ENCODE assay signal across 24 cellular contexts in the genomic region with DNA sequence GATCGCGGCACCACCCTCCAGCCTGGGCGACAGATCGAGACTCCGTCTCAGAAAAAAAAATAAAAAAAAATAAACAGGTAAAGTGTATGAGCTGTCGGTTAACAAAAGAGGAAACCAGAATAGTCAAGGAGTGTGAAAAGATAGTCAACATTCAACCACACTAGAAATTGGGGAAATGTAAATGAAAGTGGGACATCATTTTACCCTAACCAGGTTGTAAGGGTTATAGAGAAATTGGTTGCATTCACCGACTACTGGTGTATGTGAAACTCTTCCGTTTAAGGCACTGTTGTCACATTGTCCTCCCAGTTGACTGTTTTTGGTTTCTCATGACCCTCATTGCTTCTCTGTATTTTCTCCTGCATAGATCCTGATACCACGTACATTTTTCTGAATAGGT.
DNase-seq lines count a peak whose midpoint lies in the region; ATAC-seq, FAIRE-seq and TF ChIP-seq lines count a peak whose summit lies in the region.
"Had no signal": no experiment of that assay in that cellular context is flagged by ENCODE, and none has a peak within 500 bp of the region (broad histone marks: within the 10 kb centered on the region; RNA-seq: fewer than 3 reads in every experiment).

No MANE protein-coding gene starts in this region.

- H3K79me2 ChIP-seq in keratinocyte (ENCODE audit: control insufficient read depth, insufficient read depth, low read length): no peaks in the 10 kb centered on the region

- H3K27ac ChIP-seq in HEK293 (ENCODE audit: extremely low read depth, low read depth, low read length) (no peak overlapping the region), keratinocyte (ENCODE audit: control insufficient read depth, insufficient read depth, low read length) (no peak overlapping the region)

- H3K4me1 Mint-ChIP-seq in activated naive CD4-positive, alpha-beta T cell treated with anti-CD3 and anti-CD28 coated beads, Interleukin-2, amount 10 ng/mL, durations not matched to agents 7 days and 5 days: no peaks in the 10 kb centered on the region
- H3K4me1 Mint-ChIP-seq: CD14-positive monocyte had no signal

- no peak for TF ChIP-seq CTCF in HEK293 (tag by site-specific recombination; IDR thresholded peaks at IDR 0.05)
- no peak for TF ChIP-seq CTCF in keratinocyte (optimal IDR thresholded peaks at IDR 0.05 in 1 of 3, IDR thresholded peaks at IDR 0.05 in 1 of 3, conservative IDR thresholded peaks at IDR 0.05 in 1 of 3; ENCODE audit: extremely low read depth in 1 of 3, insufficient read depth in 2 of 3, low read length in 3 of 3)

- no peak for DNase-seq in activated naive CD4-positive, alpha-beta T cell treated with anti-CD3 and anti-CD28 coated beads, Interleukin-2, amount 10 ng/mL, durations not matched to agents 7 days and 5 days
- no peak for DNase-seq in activated naive CD4-positive, alpha-beta T cell treated with Interleukin-2 at 50 U/mL for 16 hours
- DNase-seq in keratinocyte (ENCODE audit: low read depth, low spot score) (no peak), NCI-H446 (lab: John Stamatoyannopoulos, UW) (no peak)
- DNase-seq: DMS53; GDM1; KG1; NCI-H1092; NCI-H146; NCI-H2029; NCI-H226; NCI-H524; NCI-H774; NK-92 treated with Interleukin-12 subunit alpha and Interleukin-12 subunit beta, amount 100 ng/mL, for 24 hours; SIG-M5; SK-N-SH had no signal

- no peaks in the 10 kb centered on the region for H3K27me3 Mint-ChIP-seq in activated naive CD4-positive, alpha-beta T cell treated with anti-CD3 and anti-CD28 coated beads, Interleukin-2, amount 10 ng/mL, durations not matched to agents 7 days and 5 days

- peak; percentile 56 for FAIRE-seq in keratinocyte (lab: Jason Lieb, UNC)
- FAIRE-seq: A204.1, D721Med, H1, HTR-8/SVneo had no signal

- no peak for ATAC-seq in GM19023 (IDR thresholded peaks at IDR 0.05; ENCODE audit: unreplicated experiment)
- ATAC-seq in GM21515 (IDR thresholded peaks at IDR 0.05; ENCODE audit: unreplicated experiment): no peak

- no peak overlapping the region for H3K4me3 Mint-ChIP-seq in activated naive CD4-positive, alpha-beta T cell treated with anti-CD3 and anti-CD28 coated beads, Interleukin-2, amount 10 ng/mL, durations not matched to agents 7 days and 5 days
- H3K4me3 Mint-ChIP-seq: CD14-positive monocyte had no signal

- no peaks in the 10 kb centered on the region for H4K20me1 ChIP-seq in keratinocyte (ENCODE audit: control insufficient read depth, extremely low read depth, insufficient read depth, low read length)

- H3K36me3 Mint-ChIP-seq in activated naive CD4-positive, alpha-beta T cell treated with anti-CD3 and anti-CD28 coated beads, Interleukin-2, amount 10 ng/mL, durations not matched to agents 7 days and 5 days: peaks cover 19% of the 10 kb centered on the region

- no peaks in the 10 kb centered on the region for H3K9me1 ChIP-seq in keratinocyte (ENCODE audit: control insufficient read depth, extremely low read depth, insufficient read depth, low read length)

- H3K4me2 ChIP-seq in keratinocyte (ENCODE audit: control insufficient read depth, extremely low read depth, insufficient read depth, low read depth, low read length): no peak overlapping the region
- H3K4me2 ChIP-seq: SK-N-SH had no signal

- H3K27ac Mint-ChIP-seq in activated naive CD4-positive, alpha-beta T cell treated with anti-CD3 and anti-CD28 coated beads, Interleukin-2, amount 10 ng/mL, durations not matched to agents 7 days and 5 days: peak overlapping the region; percentile 15
- H3K27ac Mint-ChIP-seq: CD14-positive monocyte had no signal

- POLR2A ChIA-PET in HEK293 (lab: Yijun Ruan, JAX): interaction anchor here (0.7 kb wide), 1 partner anchor 9 kb away, joined by 3 read pairs; no protein-coding TSS in a partner anchor

- no peaks in the 10 kb centered on the region for H3K9me3 ChIP-seq in HEK293 (ENCODE audit: control insufficient read depth, insufficient read depth, low read depth, low read length)
- H3K9me3 ChIP-seq in keratinocyte (ENCODE audit: control insufficient read depth, low read depth, low read length): no peaks in the 10 kb centered on the region
- H3K9me3 ChIP-seq: SK-N-SH had no signal

- H3K9ac ChIP-seq in keratinocyte (ENCODE audit: control insufficient read depth, extremely low read depth, insufficient read depth, low read length): no peak overlapping the region
- H3K9ac ChIP-seq: SK-N-SH had no signal

- no peak overlapping the region for H2AFZ ChIP-seq in keratinocyte (ENCODE audit: control insufficient read depth, low read length)

- H3K4me1 ChIP-seq in HEK293 (ENCODE audit: control insufficient read depth, insufficient read depth, low read length) (no peaks in the 10 kb centered on the region), keratinocyte (ENCODE audit: control insufficient read depth, extremely low read depth, insufficient read depth, low read length) (no peaks in the 10 kb centered on the region)

- H3K4me3 ChIP-seq in HEK293 (ENCODE audit: low read depth, low read length) (no peak overlapping the region), keratinocyte (ENCODE audit: control insufficient read depth in 2 of 3, extremely low read depth in 1 of 3, insufficient read depth in 2 of 3, low read depth in 1 of 3, low read length in 3 of 3) (no peak overlapping the region)

- peaks cover 38 to 52% of the 10 kb centered on the region in 2 experiments for H3K36me3 ChIP-seq in HEK293 (ENCODE audit: control insufficient read depth in 2 of 2, insufficient read depth in 1 of 2, low read length in 2 of 2)
- H3K36me3 ChIP-seq in keratinocyte (ENCODE audit: control insufficient read depth in 2 of 2, extremely low read depth in 1 of 2, insufficient read depth in 2 of 2, low read length in 2 of 2): peaks cover 3 to 10% of the 10 kb centered on the region in 2 experiments

- dilution Hi-C loops in keratinocyte (cut with MboI; ENCODE audit: extremely low pct_ligation_motif_present, low sequenced_read_pairs): no loop called here

- CTCF ChIA-PET in activated naive CD4-positive, alpha-beta T cell treated with anti-CD3 and anti-CD28 coated beads, Interleukin-2, amount 10 ng/mL, durations not matched to agents 7 days and 5 days (lab: Charles Lee): no interaction called here
- CTCF ChIA-PET in HEK293 (lab: Yijun Ruan, JAX): no interaction called here

- no peaks in the 10 kb centered on the region for H3K9me3 Mint-ChIP-seq in activated naive CD4-positive, alpha-beta T cell treated with anti-CD3 and anti-CD28 coated beads, Interleukin-2, amount 10 ng/mL, durations not matched to agents 7 days and 5 days
- H3K9me3 Mint-ChIP-seq: CD14-positive monocyte had no signal

- H3K27me3 ChIP-seq in keratinocyte (ENCODE audit: control insufficient read depth, extremely low read depth, insufficient read depth, low read length): no peaks in the 10 kb centered on the region

TF ChIP-seq in HEK293, 187 proteins besides CTCF, POLR2A, EP300 and RAD21 (continues in another document):
- no peak for TF ChIP-seq SETDB1 (IDR thresholded peaks at IDR 0.05; ENCODE audit: insufficient read length, low read length)
- TF ChIP-seq PRDM1 (tag by site-specific recombination; IDR thresholded peaks at IDR 0.05): peak; percentile 35; the same call in 1 of the 2 replicates
- TF ChIP-seq, protein P1, sequence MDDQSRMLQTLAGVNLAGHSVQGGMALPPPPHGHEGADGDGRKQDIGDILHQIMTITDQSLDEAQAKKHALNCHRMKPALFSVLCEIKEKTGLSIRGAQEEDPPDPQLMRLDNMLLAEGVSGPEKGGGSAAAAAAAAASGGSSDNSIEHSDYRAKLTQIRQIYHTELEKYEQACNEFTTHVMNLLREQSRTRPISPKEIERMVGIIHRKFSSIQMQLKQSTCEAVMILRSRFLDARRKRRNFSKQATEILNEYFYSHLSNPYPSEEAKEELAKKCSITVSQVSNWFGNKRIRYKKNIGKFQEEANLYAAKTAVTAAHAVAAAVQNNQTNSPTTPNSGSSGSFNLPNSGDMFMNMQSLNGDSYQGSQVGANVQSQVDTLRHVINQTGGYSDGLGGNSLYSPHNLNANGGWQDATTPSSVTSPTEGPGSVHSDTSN (CRISPR knock-in tag; IDR thresholded peaks at IDR 0.05): no peak
- TF ChIP-seq ZNF292 (tag by site-specific recombination; IDR thresholded peaks at IDR 0.05; ENCODE audit: borderline replicate concordance, low read depth): no peak
- TF ChIP-seq, protein P2, sequence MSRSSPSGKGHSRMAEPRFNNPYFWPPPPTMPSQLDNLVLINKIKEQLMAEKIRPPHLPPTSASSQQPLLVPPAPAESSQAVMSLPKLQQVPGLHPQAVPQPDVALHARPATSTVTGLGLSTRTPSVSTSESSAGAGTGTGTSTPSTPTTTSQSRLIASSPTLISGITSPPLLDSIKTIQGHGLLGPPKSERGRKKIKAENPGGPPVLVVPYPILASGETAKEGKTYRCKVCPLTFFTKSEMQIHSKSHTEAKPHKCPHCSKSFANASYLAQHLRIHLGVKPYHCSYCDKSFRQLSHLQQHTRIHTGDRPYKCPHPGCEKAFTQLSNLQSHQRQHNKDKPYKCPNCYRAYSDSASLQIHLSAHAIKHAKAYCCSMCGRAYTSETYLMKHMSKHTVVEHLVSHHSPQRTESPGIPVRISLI (tag by site-specific recombination; IDR thresholded peaks at IDR 0.05): no peak
